8 cellular contexts compared by ENCODE assay signal in genomic region chr12:101280006-101280505, GRCh38. TPM values are rescaled to one million over a fixed set of nuclear protein-coding genes. Genes with fewer than 3 reads are reported as not detected.
DNase-seq lines count a peak whose midpoint lies in the region; ATAC-seq and TF ChIP-seq lines count a peak whose summit lies in the region.

Gene UTP20, plus strand, starts transcription at chr12:101280105. Its CDS starts 178 bp downstream, at chr12:101280283.

- peak within 1 kb of the TSS; percentile 93 for H3K27ac Mint-ChIP-seq in progenitor cell of endocrine pancreas

- no peaks in the 10 kb centered on the region for H3K9me3 ChIP-seq in upper lobe of right lung

- H3K4me1 Mint-ChIP-seq in progenitor cell of endocrine pancreas (ENCODE audit: low read depth): peaks cover 3% of the 10 kb centered on the region

- no peaks in the 10 kb centered on the region for H3K36me3 Mint-ChIP-seq in progenitor cell of endocrine pancreas (ENCODE audit: insufficient read depth)

- no peak for TF ChIP-seq CTCF in progenitor cell of endocrine pancreas (IDR thresholded peaks at IDR 0.05; ENCODE audit: unreplicated experiment)
- TF ChIP-seq CTCF in upper lobe of right lung (IDR thresholded peaks at IDR 0.05): no peak

- H3K4me3 Mint-ChIP-seq in progenitor cell of endocrine pancreas (ENCODE audit: low read depth): peak within 1 kb of the TSS; percentile 98

- ATAC-seq in GM18498 (IDR thresholded peaks at IDR 0.05; ENCODE audit: unreplicated experiment) (peak; percentile 99), HG02870 (IDR thresholded peaks at IDR 0.05; ENCODE audit: unreplicated experiment) (peak; percentile 99), left cardiac atrium (peak; percentile 100), upper lobe of right lung (peak; percentile 100)

- peak within 1 kb of the TSS; percentile 90 for H3K4me3 ChIP-seq in upper lobe of right lung

- H3K27me3 ChIP-seq in upper lobe of right lung: no peaks in the 10 kb centered on the region

- H3K36me3 ChIP-seq in upper lobe of right lung: peaks cover 13% of the 10 kb centered on the region

- no peaks in the 10 kb centered on the region for H3K9me3 Mint-ChIP-seq in progenitor cell of endocrine pancreas (ENCODE audit: low read depth)

- peak; percentile 85 for DNase-seq in NCI-H1694 (lab: John Stamatoyannopoulos, UW)
- DNase-seq in amniotic epithelial cell (ENCODE audit: low read depth): peak; percentile 75
- peak; percentile 93 for DNase-seq in left cardiac atrium
- peak; percentile 91 for DNase-seq in progenitor cell of endocrine pancreas (ENCODE audit: low spot score, unreplicated experiment)
- peak; percentile 96 for DNase-seq in upper lobe of right lung

- peaks cover 5% of the 10 kb centered on the region for H3K27me3 Mint-ChIP-seq in progenitor cell of endocrine pancreas

- H3K4me1 ChIP-seq in upper lobe of right lung: no peaks in the 10 kb centered on the region

- intact Hi-C loops in T-helper 1 cell treated with Interleukin-12 subunit alpha and Interleukin-12 subunit beta and Interleukin-4 antibody, amounts not matched to agents 30 ng/mL and 1 ng/mL, for 36 hours (cut with micrococcal nuclease): loop anchor here (1.0 to 5.0 kb wide), 6 partner anchors 417 to 1138 kb away; partner anchors contain the start of genes BLTP3B, CHPT1, DEPDC4 and GNPTAB
- intact Hi-C loops in left cardiac atrium (cut with DNase I) (no loop called here), upper lobe of right lung (cut with DNase I) (no loop called here)

- H3K27ac ChIP-seq in upper lobe of right lung: peak within 1 kb of the TSS; percentile 44

RNA-seq across cellular contexts. Expression of gene UTP20, which starts in this region (rescaled TPM):
- 18.8 and 20.1 TPM in 2 replicates for total RNA-seq in T-helper 1 cell treated with Interleukin-12 subunit alpha and Interleukin-12 subunit beta and Interleukin-4 antibody, amounts not matched to agents 30 ng/mL and 1 ng/mL, for 36 hours
- total RNA-seq in left cardiac atrium (1 to 10 TPM; 7.5 to 8.8 TPM), progenitor cell of endocrine pancreas (16.3 and 20.3 TPM in 2 replicates), upper lobe of right lung (14.0 TPM)

Comparison
In these comparisons a context has a peak if more than half of its experiments do, and no peak if none do; other contexts are left out.
1. Peak in every context shown above with its lines: DNase-seq, ATAC-seq, H3K4me3 ChIP-seq and H3K27ac ChIP-seq.